7 cellular contexts compared by ENCODE assay signal in the genomic region with DNA sequence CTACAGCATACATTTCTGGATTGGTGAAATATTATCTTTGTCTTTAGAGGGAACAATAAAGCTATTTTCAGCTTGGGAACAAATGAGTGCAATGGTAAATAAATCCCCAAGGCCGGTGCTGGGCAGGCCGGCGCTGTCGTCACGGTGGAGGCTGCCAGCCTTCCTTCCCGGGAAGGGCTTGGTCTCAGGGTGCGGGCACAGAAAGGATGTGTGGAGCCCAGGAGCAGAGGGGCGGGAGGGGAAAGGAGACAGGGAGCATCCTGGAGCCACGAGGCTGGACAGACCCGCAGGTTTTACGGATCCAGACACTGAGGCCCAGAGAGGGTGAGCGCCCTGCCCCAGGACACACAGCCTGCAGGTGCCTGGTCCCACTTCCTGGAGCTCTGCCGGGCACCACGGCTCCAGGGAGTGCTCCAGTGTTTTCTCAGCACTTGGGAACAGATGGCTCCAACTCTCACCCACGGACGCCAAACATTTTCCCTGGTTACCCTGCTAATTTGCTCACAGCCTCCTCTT. TPM values are rescaled to one million over a fixed set of nuclear protein-coding genes. Genes with fewer than 3 reads are reported as not detected.
A peak's percentile ranks its signal among the peaks of the same experiment; 100 is the strongest.
DNase-seq lines count a peak whose midpoint lies in the region; ATAC-seq and TF ChIP-seq lines count a peak whose summit lies in the region.
"Not testable (repeated sequence)": the region's sequence is repeated elsewhere in the genome, so short reads cannot be mapped to it uniquely, and the experiment has no call there.

No MANE protein-coding gene starts in this region.

- not testable (repeated sequence) for H3K36me3 ChIP-seq in esophagus squamous epithelium, gastrocnemius medialis

- H3K27me3 ChIP-seq in esophagus squamous epithelium: peaks cover 0 to 30% (median 0%) of the 10 kb centered on the region in 4 donors
- not testable (repeated sequence) for H3K27me3 ChIP-seq in gastrocnemius medialis

- not testable (repeated sequence) for H3K4me3 ChIP-seq in esophagus squamous epithelium, gastrocnemius medialis

- H3K27ac ChIP-seq in esophagus squamous epithelium (peak overlapping the region in 3 of 4 donors; percentile 10 to 61 (median 48)), gastrocnemius medialis (peak overlapping the region in 2 of 4 donors; percentile 59 to 69)

- intact Hi-C loops in esophagus squamous epithelium (cut with DNase I); gastrocnemius medialis (cut with DNase I; ENCODE audit: low total_unique reads): not testable (repeated sequence)

- in situ Hi-C loops in gastrocnemius medialis (cut with MboI; ENCODE audit: low sequenced_read_pairs in 4 of 4): not testable (repeated sequence)

- DNase-seq in DMS53 (lab: John Stamatoyannopoulos, UW) (peak; percentile 90), NCI-H2029 treated with DMSO at 0.1 percent for 48 hours (lab: John Stamatoyannopoulos, UW) (peak; percentile 73), NCI-H345 (lab: John Stamatoyannopoulos, UW) (peak; percentile 49), SHP77 (lab: John Stamatoyannopoulos, UW) (peak; percentile 74 to 84), mucosa of gallbladder (ENCODE audit: low spot score) (peak; percentile 18), gastrocnemius medialis (peak in 1 of 2 donors; percentile 20)
- not testable (repeated sequence) for DNase-seq in esophagus squamous epithelium (lab: John Stamatoyannopoulos, UW)

- peak; percentile 64 to 74 for ATAC-seq in gastrocnemius medialis

- not testable (repeated sequence) for TF ChIP-seq POLR2A in esophagus squamous epithelium (IDR thresholded peaks at IDR 0.05); gastrocnemius medialis (IDR thresholded peaks at IDR 0.05)

- not testable (repeated sequence) for H3K9me3 ChIP-seq in esophagus squamous epithelium, gastrocnemius medialis

- 33 to 36% methylated on average over 2 to 6 of the region's 16 CpGs for WGBS in esophagus squamous epithelium, 2 donors

- peaks cover 0 to 20% (median 0%) of the 10 kb centered on the region in 3 donors for H3K4me1 ChIP-seq in esophagus squamous epithelium
- H3K4me1 ChIP-seq in gastrocnemius medialis: not testable (repeated sequence)

- TF ChIP-seq CTCF in esophagus squamous epithelium (IDR thresholded peaks at IDR 0.05); gastrocnemius medialis (IDR thresholded peaks at IDR 0.05 in 4 of 5, conservative IDR thresholded peaks at IDR 0.05 in 1 of 5): not testable (repeated sequence)

RNA-seq across cellular contexts. Expression of a gene that starts 8.8 kb away (rescaled TPM):
- under 1 TPM in 3 of 4 donors, not detected in 1; 0.44 to 0.57 (median 0.53) TPM for total RNA-seq in esophagus squamous epithelium
- 6.0 TPM for total RNA-seq in mucosa of gallbladder
- 1 to 10 TPM; 1.7 to 5.4 (median 3.6) TPM for total RNA-seq in gastrocnemius medialis
